Comparison of ENCODE assay signal across 16 cellular contexts in the genomic region with DNA sequence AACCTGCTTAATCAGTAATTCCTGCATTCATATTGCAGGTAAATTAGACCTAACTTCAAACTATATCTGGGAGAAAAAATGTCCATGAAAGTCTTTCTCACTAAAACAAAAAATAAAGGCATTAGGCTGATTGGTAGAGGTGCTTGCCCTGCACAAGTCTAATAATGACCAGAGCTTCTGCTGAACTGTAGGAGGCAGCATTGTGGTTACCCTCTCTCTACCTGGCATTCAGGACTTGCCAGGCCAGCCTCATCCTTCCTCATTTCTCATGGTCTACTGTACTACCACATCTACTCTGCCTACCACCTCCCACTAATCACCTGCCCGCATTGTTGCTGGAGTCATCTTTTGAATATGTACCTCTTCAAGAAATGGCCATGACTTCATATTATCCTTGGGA.
A peak's percentile ranks its signal among the peaks of the same experiment; 100 is the strongest.
DNase-seq lines count a peak whose midpoint lies in the region; ATAC-seq and TF ChIP-seq lines count a peak whose summit lies in the region.
"Had no signal": no experiment of that assay in that cellular context is flagged by ENCODE, and none has a peak within 500 bp of the region (broad histone marks: within the 10 kb centered on the region; RNA-seq: fewer than 3 reads in every experiment).

No MANE protein-coding gene starts in this region.

- H3K9me2 ChIP-seq in GM23338 (ENCODE audit: insufficient read depth) (no peaks in the 10 kb centered on the region; the same call in 1 of the 2 replicates), OCI-LY1 (ENCODE audit: low read depth, low read length) (no peaks in the 10 kb centered on the region)

- no peak overlapping the region for H3K4me3 ChIP-seq in GM06990 (replicated peaks; ENCODE audit: low read depth, low read length)
- no peak overlapping the region for H3K4me3 ChIP-seq in GM23338
- no peak overlapping the region for H3K4me3 ChIP-seq in OCI-LY1 (ENCODE audit: low read depth, low read length, poor library complexity, severe bottlenecking)
- H3K4me3 ChIP-seq in endodermal cell (ENCODE audit: low read length), result no peak overlapping the region

- intact Hi-C loops in activated T-helper 2 cell treated with anti-CD3 and anti-CD28 coated beads, Interferon-gamma antibody, Interleukin-2, Interleukin-4, amounts not matched to agents 10 μg/mL and 5 μg/mL and 100 μg/mL, durations not matched to agents 14 hours and 24 hours and 36 hours (cut with micrococcal nuclease), result no loop called here

- H3K4me3 Mint-ChIP-seq in GM23338 (no peak overlapping the region), endodermal cell (no peak overlapping the region)
- no peak overlapping the region for H3K4me3 Mint-ChIP-seq in activated T-helper 2 cell treated with anti-CD3 and anti-CD28 coated beads, Interferon-gamma antibody, Interleukin-2, Interleukin-4, amounts not matched to agents 10 μg/mL and 5 μg/mL and 100 μg/mL, durations not matched to agents 14 hours and 24 hours and 36 hours (ENCODE audit: low read depth)
- H3K4me3 Mint-ChIP-seq: B cell; CD4-positive, alpha-beta memory T cell had no signal

- no peaks in the 10 kb centered on the region for H3K4me1 ChIP-seq in GM23338 (ENCODE audit: insufficient read depth)
- no peaks in the 10 kb centered on the region for H3K4me1 ChIP-seq in OCI-LY1 (ENCODE audit: insufficient read depth, low read length, severe bottlenecking)
- no peaks in the 10 kb centered on the region for H3K4me1 ChIP-seq in endodermal cell (ENCODE audit: control insufficient read depth, insufficient read depth, low read length)

- peak; percentile 28 for TF ChIP-seq CTCF in GM06990 (IDR thresholded peaks at IDR 0.05; ENCODE audit: insufficient read depth, low read length, poor library complexity, severe bottlenecking)
- peak; percentile 27 to 37 for TF ChIP-seq CTCF in GM23338 (conservative IDR thresholded peaks at IDR 0.05; ENCODE audit: low read depth in 2 of 2)
- peak; percentile 10; the same call in 1 of the 2 replicates for TF ChIP-seq CTCF in OCI-LY1 (IDR thresholded peaks at IDR 0.05; ENCODE audit: low read length)
- peak; percentile 51 for TF ChIP-seq CTCF in endodermal cell (conservative IDR thresholded peaks at IDR 0.05)

- H3K9ac ChIP-seq in OCI-LY1 (ENCODE audit: low read length) (no peak overlapping the region), endodermal cell (ENCODE audit: extremely low read depth, low read length, poor library complexity, severe bottlenecking) (no peak overlapping the region)

- H3F3A ChIP-seq in GM23338 (replicated peaks; ENCODE audit: low read depth) (no peaks in the 10 kb centered on the region), OCI-LY1 (ENCODE audit: insufficient read depth, low read length) (no peaks in the 10 kb centered on the region)

- DNase-seq in GM06990 (ENCODE audit: extremely low read depth, insufficient read length) (no peak), GM23338 (ENCODE audit: low spot score) (peak; percentile 3), endodermal cell (no peak), mucosa of gallbladder (ENCODE audit: low spot score) (no peak), NCI-H1092 treated with DMSO at 0.1 percent for 48 hours (lab: John Stamatoyannopoulos, UW) (no peak)
- DNase-seq in activated T-helper 2 cell treated with anti-CD3 and anti-CD28 coated beads, Interferon-gamma antibody, Interleukin-2, Interleukin-4, amounts not matched to agents 10 μg/mL and 5 μg/mL and 100 μg/mL, durations not matched to agents 14 hours and 24 hours and 36 hours (ENCODE audit: low spot score), result no peak
- DNase-seq: C1 segment of cervical spinal cord; CD4-positive, alpha-beta memory T cell; DND-41; GDM1; H7; IMR-90; KBM-7 had no signal

- H3K27me3 Mint-ChIP-seq in GM23338 (ENCODE audit: insufficient read depth, low read depth, poor library complexity), result no peaks in the 10 kb centered on the region
- no peaks in the 10 kb centered on the region for H3K27me3 Mint-ChIP-seq in endodermal cell (ENCODE audit: insufficient read depth)
- no peaks in the 10 kb centered on the region for H3K27me3 Mint-ChIP-seq in activated T-helper 2 cell treated with anti-CD3 and anti-CD28 coated beads, Interferon-gamma antibody, Interleukin-2, Interleukin-4, amounts not matched to agents 10 μg/mL and 5 μg/mL and 100 μg/mL, durations not matched to agents 14 hours and 24 hours and 36 hours (ENCODE audit: low read depth)
- H3K27me3 Mint-ChIP-seq: B cell; CD4-positive, alpha-beta memory T cell had no signal

- H3K9me3 Mint-ChIP-seq in GM23338, result peaks cover 6% of the 10 kb centered on the region
- H3K9me3 Mint-ChIP-seq in endodermal cell, result no peaks in the 10 kb centered on the region
- peaks cover 6% of the 10 kb centered on the region for H3K9me3 Mint-ChIP-seq in activated T-helper 2 cell treated with anti-CD3 and anti-CD28 coated beads, Interferon-gamma antibody, Interleukin-2, Interleukin-4, amounts not matched to agents 10 μg/mL and 5 μg/mL and 100 μg/mL, durations not matched to agents 14 hours and 24 hours and 36 hours

- H2AFZ ChIP-seq in GM23338, result no peak overlapping the region
- no peak overlapping the region for H2AFZ ChIP-seq in OCI-LY1 (ENCODE audit: low read length)

- H3K79me2 ChIP-seq in GM23338 (replicated peaks; ENCODE audit: insufficient read depth) (no peaks in the 10 kb centered on the region), OCI-LY1 (ENCODE audit: insufficient read depth, low read length) (no peaks in the 10 kb centered on the region)

- no peaks in the 10 kb centered on the region for H3K36me3 ChIP-seq in GM06990 (ENCODE audit: control insufficient read depth, insufficient read depth, low read length)
- H3K36me3 ChIP-seq in GM23338 (ENCODE audit: insufficient read depth), result no peaks in the 10 kb centered on the region
- H3K36me3 ChIP-seq in OCI-LY1 (ENCODE audit: insufficient read depth, low read length), result no peaks in the 10 kb centered on the region
- H3K36me3 ChIP-seq in endodermal cell (ENCODE audit: control insufficient read depth, insufficient read depth, low read length), result no peaks in the 10 kb centered on the region

- H3K27me3 ChIP-seq in GM06990 (replicated peaks; ENCODE audit: control insufficient read depth, insufficient read depth, low read length) (no peaks in the 10 kb centered on the region), GM23338 (ENCODE audit: insufficient read depth) (no peaks in the 10 kb centered on the region), OCI-LY1 (ENCODE audit: insufficient read depth, low read length) (no peaks in the 10 kb centered on the region), endodermal cell (ENCODE audit: control insufficient read depth, insufficient read depth, low read length, poor library complexity, severe bottlenecking) (no peaks in the 10 kb centered on the region)

- H3K27ac ChIP-seq in GM23338 (ENCODE audit: low read depth) (no peak overlapping the region), OCI-LY1 (ENCODE audit: low read depth, low read length, poor library complexity, severe bottlenecking) (no peak overlapping the region), endodermal cell (ENCODE audit: low read depth, low read length) (no peak overlapping the region)

- H4K20me1 ChIP-seq in GM23338 (replicated peaks; ENCODE audit: insufficient read depth), result no peaks in the 10 kb centered on the region
- no peaks in the 10 kb centered on the region for H4K20me1 ChIP-seq in OCI-LY1 (ENCODE audit: insufficient read depth, low read length)

- H3K4me2 ChIP-seq in GM23338 (no peak overlapping the region), OCI-LY1 (ENCODE audit: low read length) (no peak overlapping the region)

- H3K9me3 ChIP-seq in OCI-LY1 (ENCODE audit: low read length) (no peaks in the 10 kb centered on the region), endodermal cell (ENCODE audit: control insufficient read depth, low read length) (no peaks in the 10 kb centered on the region)

- H3K36me3 Mint-ChIP-seq in GM23338 (ENCODE audit: low read depth) (no peaks in the 10 kb centered on the region; the same call in 2 of the 3 replicates), endodermal cell (ENCODE audit: low read depth) (no peaks in the 10 kb centered on the region)
- no peaks in the 10 kb centered on the region for H3K36me3 Mint-ChIP-seq in activated T-helper 2 cell treated with anti-CD3 and anti-CD28 coated beads, Interferon-gamma antibody, Interleukin-2, Interleukin-4, amounts not matched to agents 10 μg/mL and 5 μg/mL and 100 μg/mL, durations not matched to agents 14 hours and 24 hours and 36 hours (ENCODE audit: low read depth)
- H3K36me3 Mint-ChIP-seq: CD4-positive, alpha-beta memory T cell had no signal

- H3K27ac Mint-ChIP-seq in GM23338, result no peak overlapping the region
- H3K27ac Mint-ChIP-seq in endodermal cell, result no peak overlapping the region
- H3K27ac Mint-ChIP-seq in activated T-helper 2 cell treated with anti-CD3 and anti-CD28 coated beads, Interferon-gamma antibody, Interleukin-2, Interleukin-4, amounts not matched to agents 10 μg/mL and 5 μg/mL and 100 μg/mL, durations not matched to agents 14 hours and 24 hours and 36 hours, result no peak overlapping the region
- H3K27ac Mint-ChIP-seq: B cell; CD4-positive, alpha-beta memory T cell had no signal

- H3K4me1 Mint-ChIP-seq in GM23338 (no peaks in the 10 kb centered on the region), endodermal cell (no peaks in the 10 kb centered on the region)
- no peaks in the 10 kb centered on the region for H3K4me1 Mint-ChIP-seq in activated T-helper 2 cell treated with anti-CD3 and anti-CD28 coated beads, Interferon-gamma antibody, Interleukin-2, Interleukin-4, amounts not matched to agents 10 μg/mL and 5 μg/mL and 100 μg/mL, durations not matched to agents 14 hours and 24 hours and 36 hours (ENCODE audit: low read depth)
- H3K4me1 Mint-ChIP-seq: B cell; CD4-positive, alpha-beta memory T cell had no signal

- WGBS in endodermal cell (ENCODE audit: insufficient coverage in 1 of 2, insufficient read length in 1 of 2), 2 experiments, result 95% methylated on average over 1 of the region's 1 CpG; no CpG with 5 or more reads in 1 of the 2 experiments

- ATAC-seq in GM23338 (peak; percentile 28; the same call in 1 of the 3 replicates), GM21360 (IDR thresholded peaks at IDR 0.05; ENCODE audit: unreplicated experiment) (no peak)

TF ChIP-seq in GM23338, 12 proteins besides CTCF, POLR2A, EP300 and RAD21 (continues in another document):
- TF ChIP-seq EZH2 (IDR thresholded peaks at IDR 0.05; ENCODE audit: low read depth, unreplicated experiment) (no peak), STAT1 (IDR thresholded peaks at IDR 0.05; ENCODE audit: unreplicated experiment) (no peak), JUNB (IDR thresholded peaks at IDR 0.05; ENCODE audit: unreplicated experiment) (no peak)
